In genomic region chr9:35617548-35617947, GRCh38 we compare ENCODE assay signal across 10 cellular contexts. TPM values are rescaled to one million over a fixed set of nuclear protein-coding genes. Genes with fewer than 3 reads are reported as not detected.
DNase-seq lines count a peak whose midpoint lies in the region; TF ChIP-seq lines count a peak whose summit lies in the region.
"Had no signal": no experiment of that assay in that cellular context is flagged by ENCODE, and none has a peak within 500 bp of the region (broad histone marks: within the 10 kb centered on the region; RNA-seq: fewer than 3 reads in every experiment).

No MANE protein-coding gene starts in this region.

- no peak for TF ChIP-seq CTCF in tibial nerve (IDR thresholded peaks at IDR 0.05)

- peak overlapping the region; percentile 71 for H3K4me3 ChIP-seq in adipocyte (ENCODE audit: low read length)
- H3K4me3 ChIP-seq in mesodermal cell (ENCODE audit: extremely low read depth, insufficient read depth, low read length, poor library complexity, severe bottlenecking), result peak overlapping the region; percentile 18
- H3K4me3 ChIP-seq in tibial nerve, result peak overlapping the region in 3 of 4 donors; percentile 27 to 47 (median 36)

- H3K36me3 Mint-ChIP-seq in activated naive CD4-positive, alpha-beta T cell treated with anti-CD3 and anti-CD28 coated beads, Interleukin-2, amount 10 ng/mL, durations not matched to agents 7 days and 5 days, result no peaks in the 10 kb centered on the region

- H3K4me1 Mint-ChIP-seq in activated naive CD4-positive, alpha-beta T cell treated with anti-CD3 and anti-CD28 coated beads, Interleukin-2, amount 10 ng/mL, durations not matched to agents 7 days and 5 days, result peaks cover 49% of the 10 kb centered on the region

- H3K9me3 ChIP-seq in adipocyte (ENCODE audit: control insufficient read depth, low read length), result no peaks in the 10 kb centered on the region
- H3K9me3 ChIP-seq in mesodermal cell (ENCODE audit: control insufficient read depth, low read length), result no peaks in the 10 kb centered on the region
- H3K9me3 ChIP-seq in tibial nerve, result no peaks in the 10 kb centered on the region

- peak overlapping the region; percentile 80 for H3K4me3 Mint-ChIP-seq in activated naive CD4-positive, alpha-beta T cell treated with anti-CD3 and anti-CD28 coated beads, Interleukin-2, amount 10 ng/mL, durations not matched to agents 7 days and 5 days

- 72 to 83% methylated on average over 4 to 8 of the region's 8 CpGs for WGBS in mesodermal cell (ENCODE audit: insufficient coverage in 2 of 2), 2 experiments
- 66 to 68% methylated on average over 8 of the region's 8 CpGs for WGBS in tibial nerve, 2 donors

- peak overlapping the region; percentile 79 for H3K27ac Mint-ChIP-seq in activated naive CD4-positive, alpha-beta T cell treated with anti-CD3 and anti-CD28 coated beads, Interleukin-2, amount 10 ng/mL, durations not matched to agents 7 days and 5 days

- CTCF ChIA-PET in activated naive CD4-positive, alpha-beta T cell treated with anti-CD3 and anti-CD28 coated beads, Interleukin-2, amount 10 ng/mL, durations not matched to agents 7 days and 5 days (lab: Charles Lee), result interaction anchor here (0.7 to 7.0 kb wide), 13 partner anchors 8 to 131 kb away, joined by 3 to 81 read pairs (median 11); partner anchors contain the start of genes ARHGEF39, CCDC107, CREB3 and RMRP

- H3K9ac ChIP-seq in adipocyte (ENCODE audit: low read length), result peak overlapping the region; percentile 66

- H3K27me3 Mint-ChIP-seq in activated naive CD4-positive, alpha-beta T cell treated with anti-CD3 and anti-CD28 coated beads, Interleukin-2, amount 10 ng/mL, durations not matched to agents 7 days and 5 days, result peaks cover 27% of the 10 kb centered on the region

- H3K27me3 ChIP-seq in adipocyte (replicated peaks; ENCODE audit: control insufficient read depth, insufficient read depth, low read length) (no peaks in the 10 kb centered on the region), tibial nerve (peaks cover 0 to 6% of the 10 kb centered on the region in 2 donors)

- TF ChIP-seq POLR2A in tibial nerve (IDR thresholded peaks at IDR 0.05), result no peak

- no peak overlapping the region for H3K27ac ChIP-seq in mesodermal cell (ENCODE audit: low read depth, low read length, severe bottlenecking)
- H3K27ac ChIP-seq in tibial nerve, result peak overlapping the region in 1 of 4 donors; percentile 37

- H3K4me1 ChIP-seq in adipocyte (ENCODE audit: control insufficient read depth, insufficient read depth, low read length) (no peaks in the 10 kb centered on the region), mesodermal cell (ENCODE audit: control insufficient read depth, insufficient read depth, low read length, poor library complexity, severe bottlenecking) (no peaks in the 10 kb centered on the region), tibial nerve (peaks cover 0 to 14% (median 8%) of the 10 kb centered on the region in 4 donors)

- no peak for DNase-seq in activated naive CD4-positive, alpha-beta T cell treated with anti-CD3 and anti-CD28 coated beads, Interleukin-2, amount 10 ng/mL, durations not matched to agents 7 days and 5 days
- DNase-seq in activated naive CD4-positive, alpha-beta T cell treated with Interleukin-2 at 50 U/mL for 16 hours, result no peak
- no peak for DNase-seq in adipocyte (ENCODE audit: low read depth)
- no peak for DNase-seq in tibial nerve (ENCODE audit: low spot score in 2 of 2)
- no peak for DNase-seq in stimulated activated CD4-positive, alpha-beta T cell treated with anti-CD3 and anti-CD28 coated beads, Interleukin-2, amount 100 ng/mL, for 24 hours
- no peak for DNase-seq in LoVo (ENCODE audit: low spot score)
- DNase-seq in COLO668 (lab: John Stamatoyannopoulos, UW; ENCODE audit: unreplicated experiment), result no peak
- DNase-seq: NCI-H1105 treated with DMSO at 0.1 percent for 48 hours had no signal

- no peaks in the 10 kb centered on the region for H3K36me3 ChIP-seq in adipocyte (ENCODE audit: control insufficient read depth, insufficient read depth, low read length, severe bottlenecking)
- H3K36me3 ChIP-seq in mesodermal cell (ENCODE audit: control insufficient read depth, insufficient read depth, low read length), result no peaks in the 10 kb centered on the region
- H3K36me3 ChIP-seq in tibial nerve, result no peaks in the 10 kb centered on the region

- no peak for TF ChIP-seq EP300 in tibial nerve (IDR thresholded peaks at IDR 0.05)

- H3K9me3 Mint-ChIP-seq in activated naive CD4-positive, alpha-beta T cell treated with anti-CD3 and anti-CD28 coated beads, Interleukin-2, amount 10 ng/mL, durations not matched to agents 7 days and 5 days, result no peaks in the 10 kb centered on the region

RNA-seq across cellular contexts. Expression of gene CD72, which starts 0.7 kb away (rescaled TPM):
- 7.0 TPM for polyA plus RNA-seq in mesodermal cell (2013, experiment 1 of 2)
- 6.4 TPM for polyA plus RNA-seq in mesodermal cell (2013, experiment 2 of 2)
- 1 to 10 TPM in 3 of 4 donors, not detected in 1; 1.9 to 6.0 (median 3.5) TPM for total RNA-seq in tibial nerve
- total RNA-seq: endothelial cell of umbilical vein had no signal

RNA-seq across cellular contexts. Expression of gene TESK1, which starts 12.5 kb away (rescaled TPM):
- polyA plus RNA-seq in mesodermal cell (2013, experiment 1 of 2), result 22.3 TPM
- 17.0 TPM for polyA plus RNA-seq in mesodermal cell (2013, experiment 2 of 2)
- 10 to 100 TPM; 29.3 to 40.0 (median 35.6) TPM for total RNA-seq in tibial nerve

RNA-seq across cellular contexts. Expression of gene SIT1, which starts 33.2 kb away (rescaled TPM):
- not detected for polyA plus RNA-seq in mesodermal cell (2013, experiment 1 of 2)
- polyA plus RNA-seq in mesodermal cell (2013, experiment 2 of 2), result not detected
- total RNA-seq in tibial nerve, result under 1 TPM in 1 of 4 donors, not detected in 3; 0.39 TPM
- total RNA-seq: endothelial cell of umbilical vein had no signal
- polyA plus RNA-seq: endothelial cell of umbilical vein had no signal

RNA-seq across cellular contexts. Expression of gene RMRP, which starts 40.3 kb away (rescaled TPM):
- polyA plus RNA-seq in mesodermal cell (2013, experiment 1 of 2), result 5,760 TPM
- polyA plus RNA-seq in mesodermal cell (2013, experiment 2 of 2), result 7,322 TPM
- total RNA-seq in tibial nerve, result 1,000 to 10,000 TPM in 3 of 4 donors, 100 to 1,000 TPM in 1; 649 to 2,915 (median 1,530) TPM
- polyA plus RNA-seq: endothelial cell of umbilical vein had no signal

RNA-seq across cellular contexts. Expression of gene CCDC107, which starts 40.5 kb away (rescaled TPM):
- polyA plus RNA-seq in mesodermal cell (2013, experiment 1 of 2), result 11.9 TPM
- polyA plus RNA-seq in mesodermal cell (2013, experiment 2 of 2), result 12.6 TPM
- 10 to 100 TPM; 41.6 to 58.8 (median 47.8) TPM for total RNA-seq in tibial nerve

Comparison
In these comparisons a context has a peak if more than half of its experiments do, and no peak if none do; other contexts are left out.
1. H3K4me3 ChIP-seq: peak in every context shown above with its lines; median percentile 71 in adipocyte; 36 in tibial nerve; 18 in mesodermal cell.